Comparison of ENCODE assay signal across 8 cellular contexts in genomic region chr18:49487711-49488310, GRCh38. TPM values are rescaled to one million over a fixed set of nuclear protein-coding genes. Genes with fewer than 3 reads are reported as not detected.
DNase-seq lines count a peak whose midpoint lies in the region; TF ChIP-seq lines count a peak whose summit lies in the region.

No MANE protein-coding gene starts in this region.

- H3K4me2 ChIP-seq in DOHH2 (ENCODE audit: low read length) = peak overlapping the region; percentile 92
- peak overlapping the region; percentile 92 for H3K4me2 ChIP-seq in OCI-LY7 (ENCODE audit: low read length)

- H3K27me3 ChIP-seq in DOHH2 (ENCODE audit: control insufficient read depth, low read length) = no peaks in the 10 kb centered on the region

- peak overlapping the region; percentile 92 for H3K27ac Mint-ChIP-seq in dendritic cell treated with granulocyte-macrophage colony-stimulating factor and Interleukin-4, amounts not matched to agents 40 ng/mL and 50 ng/mL, for 4 days
- H3K27ac Mint-ChIP-seq in osteocyte (ENCODE audit: unreplicated experiment) = peak overlapping the region; percentile 96

- H3K36me3 ChIP-seq in DOHH2 (ENCODE audit: control insufficient read depth, low read length) = peaks cover 68% of the 10 kb centered on the region
- peaks cover 69% of the 10 kb centered on the region for H3K36me3 ChIP-seq in OCI-LY7 (ENCODE audit: insufficient read depth, low read length)

- peaks cover 71% of the 10 kb centered on the region for H3K36me3 Mint-ChIP-seq in dendritic cell treated with granulocyte-macrophage colony-stimulating factor and Interleukin-4, amounts not matched to agents 40 ng/mL and 50 ng/mL, for 4 days (ENCODE audit: low read depth)
- peaks cover 47% of the 10 kb centered on the region for H3K36me3 Mint-ChIP-seq in osteocyte (ENCODE audit: unreplicated experiment)

- H3K27ac ChIP-seq in DOHH2 (ENCODE audit: low read depth, low read length) (peak overlapping the region; percentile 74), OCI-LY7 (ENCODE audit: low read depth, low read length, poor library complexity, severe bottlenecking) (peak overlapping the region; percentile 89)

- H3K4me1 Mint-ChIP-seq in dendritic cell treated with granulocyte-macrophage colony-stimulating factor and Interleukin-4, amounts not matched to agents 40 ng/mL and 50 ng/mL, for 4 days (ENCODE audit: low read depth) = peaks cover 53% of the 10 kb centered on the region
- peaks cover 61% of the 10 kb centered on the region for H3K4me1 Mint-ChIP-seq in osteocyte (ENCODE audit: unreplicated experiment)

- peak overlapping the region; percentile 89 for H3K4me3 Mint-ChIP-seq in dendritic cell treated with granulocyte-macrophage colony-stimulating factor and Interleukin-4, amounts not matched to agents 40 ng/mL and 50 ng/mL, for 4 days
- H3K4me3 Mint-ChIP-seq in osteocyte (ENCODE audit: unreplicated experiment) = peak overlapping the region; percentile 97

- POLR2A ChIA-PET in OCI-LY7 (lab: Charles Lee) = no interaction called here

- H3K27me3 Mint-ChIP-seq in dendritic cell treated with granulocyte-macrophage colony-stimulating factor and Interleukin-4, amounts not matched to agents 40 ng/mL and 50 ng/mL, for 4 days = no peaks in the 10 kb centered on the region
- H3K27me3 Mint-ChIP-seq in osteocyte (ENCODE audit: unreplicated experiment) = no peaks in the 10 kb centered on the region

- BruUV-seq in OCI-LY7 (replicated peaks; lab: Mats Ljungman, UMichigan) = TSS peak; percentile 48

- intact Hi-C loops in OCI-LY7 (cut with micrococcal nuclease; ENCODE audit: unreplicated experiment) = no loop called here
- intact Hi-C loops in dendritic cell treated with granulocyte-macrophage colony-stimulating factor and Interleukin-4, amounts not matched to agents 40 ng/mL and 50 ng/mL, for 4 days (cut with micrococcal nuclease) = loop anchor here (1.0 to 10.0 kb wide), 4 partner anchors 28 to 1556 kb away; partner anchors contain the start of genes ACAA2, DYM and SMAD2

- H3K9me3 ChIP-seq in DOHH2 (ENCODE audit: control insufficient read depth, insufficient read depth, low read length) (no peaks in the 10 kb centered on the region), OCI-LY7 (ENCODE audit: low read length) (no peaks in the 10 kb centered on the region)

- no peak overlapping the region for H2AFZ ChIP-seq in OCI-LY7 (ENCODE audit: low read length)

- DNase-seq in OCI-LY7 (ENCODE audit: low spot score) (no peak), osteocyte (ENCODE audit: extremely low spot score, unreplicated experiment) (peak; percentile 51), HuH-7 (ENCODE audit: low spot score) (no peak), activated gamma-delta T cell (lab: John Stamatoyannopoulos, UW) (no peak), NCI-H2171 treated with DMSO at 0.1 percent for 48 hours (lab: John Stamatoyannopoulos, UW) (no peak), 8988T (no peak)

- peaks cover 48% of the 10 kb centered on the region for H3K4me1 ChIP-seq in DOHH2 (ENCODE audit: control insufficient read depth, low read length)
- peaks cover 43% of the 10 kb centered on the region for H3K4me1 ChIP-seq in OCI-LY7 (ENCODE audit: insufficient read depth, low read length, poor library complexity, severe bottlenecking)

- H3F3A ChIP-seq in DOHH2 (ENCODE audit: control insufficient read depth, insufficient read depth) = peaks cover 55% of the 10 kb centered on the region

- TF ChIP-seq CTCF in DOHH2 (IDR thresholded peaks at IDR 0.05; ENCODE audit: low read depth, low read length, poor library complexity, severe bottlenecking) (no peak), OCI-LY7 (conservative IDR thresholded peaks at IDR 0.05; ENCODE audit: low read length) (no peak), osteocyte (IDR thresholded peaks at IDR 0.05) (no peak)

- H3K9me2 ChIP-seq in DOHH2 (replicated peaks; ENCODE audit: control insufficient read depth, low read length) (no peaks in the 10 kb centered on the region), OCI-LY7 (ENCODE audit: insufficient read depth, low read length) (no peaks in the 10 kb centered on the region)

- CTCF ChIA-PET in OCI-LY7 (lab: Charles Lee; ENCODE audit: unreplicated experiment) = no interaction called here

- H3K4me3 ChIP-seq in DOHH2 (ENCODE audit: low read length) (peak overlapping the region; percentile 87), OCI-LY7 (ENCODE audit: low read depth, low read length, poor library complexity, severe bottlenecking) (peak overlapping the region; percentile 100)

- peaks cover 13% of the 10 kb centered on the region for H4K20me1 ChIP-seq in DOHH2 (ENCODE audit: control insufficient read depth, insufficient read depth, low read depth, low read length)
- peaks cover 10% of the 10 kb centered on the region; the same call in 1 of the 2 replicates for H4K20me1 ChIP-seq in OCI-LY7 (ENCODE audit: insufficient read depth, low read length)

- H3K79me2 ChIP-seq in DOHH2 (ENCODE audit: control insufficient read depth, low read length) (peaks cover 62% of the 10 kb centered on the region), OCI-LY7 (ENCODE audit: insufficient read depth, low read depth, low read length) (peaks cover 54% of the 10 kb centered on the region)

- no peaks in the 10 kb centered on the region for H3K9me3 Mint-ChIP-seq in dendritic cell treated with granulocyte-macrophage colony-stimulating factor and Interleukin-4, amounts not matched to agents 40 ng/mL and 50 ng/mL, for 4 days
- H3K9me3 Mint-ChIP-seq in osteocyte (ENCODE audit: unreplicated experiment) = no peaks in the 10 kb centered on the region

RNA-seq across cellular contexts. Expression of gene C18orf32, which starts 0.8 kb away (rescaled TPM):
- 5.7 and 6.8 TPM in 2 replicates for total RNA-seq in OCI-LY7 (2014; rRNA removed; shearing (Covaris generic))
- total RNA-seq in OCI-LY7 (2022) (11.1 and 13.5 TPM in 2 replicates), osteocyte (42.4 and 47.8 TPM in 2 replicates)

RNA-seq across cellular contexts. Expression of gene RPL17, which starts 4.5 kb away (rescaled TPM):
- total RNA-seq in OCI-LY7 (2014; rRNA removed; shearing (Covaris generic)) = 1,122 and 1,135 TPM in 2 replicates
- total RNA-seq in OCI-LY7 (2022) = 1,167 and 1,261 TPM in 2 replicates
- 1,438 and 1,511 TPM in 2 replicates for total RNA-seq in osteocyte

RNA-seq across cellular contexts. Expression of gene DYM, which starts 27.4 kb away (rescaled TPM):
- total RNA-seq in OCI-LY7 (2014; rRNA removed; shearing (Covaris generic)) = 82.6 and 128 TPM in 2 replicates
- total RNA-seq in OCI-LY7 (2022) = 59.2 and 77.2 TPM in 2 replicates
- total RNA-seq in osteocyte = 84.6 and 85.6 TPM in 2 replicates
